In the genomic region with DNA sequence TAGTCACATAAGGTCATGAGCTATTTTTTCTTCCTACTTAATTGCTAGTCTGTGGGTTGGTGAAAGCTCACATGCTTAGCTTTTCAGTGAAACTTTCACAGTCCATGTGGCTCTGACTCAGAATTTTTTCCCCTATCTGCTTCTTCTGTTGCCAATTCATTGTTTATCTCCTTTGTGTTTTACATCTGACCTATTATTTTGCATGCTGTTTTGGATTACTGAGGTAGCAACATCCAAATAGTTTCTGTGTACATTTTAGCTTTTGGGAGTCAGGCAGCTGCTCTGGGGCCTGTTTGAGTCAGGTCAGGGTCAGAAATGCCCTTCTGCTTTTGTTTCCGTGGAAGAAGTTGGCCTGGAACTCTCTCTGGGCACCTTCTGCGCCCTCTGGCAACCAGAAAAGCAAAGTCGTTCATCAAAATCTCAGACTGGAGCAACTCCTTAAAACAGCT, we compare ENCODE assay signal across 1 cellular context.
TF ChIP-seq lines count a peak whose summit lies in the region.

No MANE protein-coding gene starts in this region.

TF ChIP-seq in A549, 52 proteins besides CTCF, POLR2A, EP300 and RAD21 (continued from another document):
- TF ChIP-seq, protein P1, sequence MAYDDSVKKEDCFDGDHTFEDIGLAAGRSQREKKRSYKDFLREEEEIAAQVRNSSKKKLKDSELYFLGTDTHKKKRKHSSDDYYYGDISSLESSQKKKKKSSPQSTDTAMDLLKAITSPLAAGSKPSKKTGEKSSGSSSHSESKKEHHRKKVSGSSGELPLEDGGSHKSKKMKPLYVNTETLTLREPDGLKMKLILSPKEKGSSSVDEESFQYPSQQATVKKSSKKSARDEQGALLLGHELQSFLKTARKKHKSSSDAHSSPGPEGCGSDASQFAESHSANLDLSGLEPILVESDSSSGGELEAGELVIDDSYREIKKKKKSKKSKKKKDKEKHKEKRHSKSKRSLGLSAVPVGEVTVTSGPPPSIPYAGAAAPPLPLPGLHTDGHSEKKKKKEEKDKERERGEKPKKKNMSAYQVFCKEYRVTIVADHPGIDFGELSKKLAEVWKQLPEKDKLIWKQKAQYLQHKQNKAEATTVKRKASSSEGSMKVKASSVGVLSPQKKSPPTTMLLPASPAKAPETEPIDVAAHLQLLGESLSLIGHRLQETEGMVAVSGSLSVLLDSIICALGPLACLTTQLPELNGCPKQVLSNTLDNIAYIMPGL (CRISPR knock-in tag; IDR thresholded peaks at IDR 0.05; ENCODE audit: borderline replicate concordance): no peak
- TF ChIP-seq ZFP36 (IDR thresholded peaks at IDR 0.05; ENCODE audit: borderline replicate concordance, partially characterized antibody) (no peak), ATOH8 (CRISPR knock-in tag; IDR thresholded peaks at IDR 0.05; ENCODE audit: low read depth) (no peak), NPAS2 (CRISPR knock-in tag; IDR thresholded peaks at IDR 0.05; ENCODE audit: borderline replicate concordance) (no peak), JUN (IDR thresholded peaks at IDR 0.05) (no peak), REST (IDR thresholded peaks at IDR 0.05) (no peak), TP53 (CRISPR knock-in tag; IDR thresholded peaks at IDR 0.05) (no peak), EHMT2 (IDR thresholded peaks at IDR 0.05; ENCODE audit: low read depth) (no peak), FOSB (CRISPR knock-in tag; IDR thresholded peaks at IDR 0.05) (no peak), RNF2 (IDR thresholded peaks at IDR 0.05; ENCODE audit: borderline replicate concordance, low read depth) (no peak), POLR2AphosphoS2 (conservative IDR thresholded peaks at IDR 0.05; ENCODE audit: low read length) (no peak)
- TF ChIP-seq, protein P2, sequence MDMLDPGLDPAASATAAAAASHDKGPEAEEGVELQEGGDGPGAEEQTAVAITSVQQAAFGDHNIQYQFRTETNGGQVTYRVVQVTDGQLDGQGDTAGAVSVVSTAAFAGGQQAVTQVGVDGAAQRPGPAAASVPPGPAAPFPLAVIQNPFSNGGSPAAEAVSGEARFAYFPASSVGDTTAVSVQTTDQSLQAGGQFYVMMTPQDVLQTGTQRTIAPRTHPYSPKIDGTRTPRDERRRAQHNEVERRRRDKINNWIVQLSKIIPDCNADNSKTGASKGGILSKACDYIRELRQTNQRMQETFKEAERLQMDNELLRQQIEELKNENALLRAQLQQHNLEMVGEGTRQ (IDR thresholded peaks at IDR 0.05): no peak
TF ChIP-seq in A549: peak in this region for 0.
